ENCODE assay signal across 1 cellular context in the genomic region with DNA sequence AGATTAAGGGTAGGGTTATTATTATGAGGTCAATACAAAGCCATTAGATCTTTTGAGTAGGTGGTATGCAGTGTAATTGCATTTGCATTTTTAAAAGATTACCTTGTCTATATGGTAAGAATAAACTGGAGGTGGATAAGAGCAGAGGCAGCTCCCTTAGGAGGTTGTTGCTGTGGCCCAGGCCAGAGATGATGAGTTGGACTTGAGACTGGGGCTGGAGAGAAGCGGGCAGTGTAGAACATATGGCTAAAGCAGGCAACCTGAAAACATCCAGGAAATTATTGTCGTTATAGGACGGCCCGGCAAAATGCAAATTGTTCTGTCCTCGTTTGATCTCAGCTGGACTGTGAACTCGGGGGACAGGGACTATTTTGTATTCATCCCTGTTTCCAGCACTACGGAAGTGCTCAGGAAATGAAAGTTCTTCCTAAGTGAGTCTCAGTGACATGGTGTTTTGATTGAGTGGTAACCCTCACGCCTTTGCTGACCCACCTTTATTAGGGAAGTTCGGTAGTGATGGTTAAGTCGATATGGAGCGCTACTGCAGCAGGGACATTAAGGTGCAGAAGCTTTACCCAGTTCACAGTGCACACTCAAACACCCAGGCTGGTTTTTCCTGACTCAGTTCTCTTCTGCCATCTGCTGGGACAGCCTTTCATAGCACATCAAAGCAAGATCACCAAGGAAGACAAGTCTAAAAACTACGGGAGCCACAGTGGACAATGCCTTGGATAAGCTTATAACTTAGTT.
TF ChIP-seq lines count a peak whose summit lies in the region.

No MANE protein-coding gene starts in this region.

TF ChIP-seq in HEK293, 187 proteins besides CTCF, POLR2A, EP300 and RAD21 (continued from another document):
- TF ChIP-seq, protein P1, sequence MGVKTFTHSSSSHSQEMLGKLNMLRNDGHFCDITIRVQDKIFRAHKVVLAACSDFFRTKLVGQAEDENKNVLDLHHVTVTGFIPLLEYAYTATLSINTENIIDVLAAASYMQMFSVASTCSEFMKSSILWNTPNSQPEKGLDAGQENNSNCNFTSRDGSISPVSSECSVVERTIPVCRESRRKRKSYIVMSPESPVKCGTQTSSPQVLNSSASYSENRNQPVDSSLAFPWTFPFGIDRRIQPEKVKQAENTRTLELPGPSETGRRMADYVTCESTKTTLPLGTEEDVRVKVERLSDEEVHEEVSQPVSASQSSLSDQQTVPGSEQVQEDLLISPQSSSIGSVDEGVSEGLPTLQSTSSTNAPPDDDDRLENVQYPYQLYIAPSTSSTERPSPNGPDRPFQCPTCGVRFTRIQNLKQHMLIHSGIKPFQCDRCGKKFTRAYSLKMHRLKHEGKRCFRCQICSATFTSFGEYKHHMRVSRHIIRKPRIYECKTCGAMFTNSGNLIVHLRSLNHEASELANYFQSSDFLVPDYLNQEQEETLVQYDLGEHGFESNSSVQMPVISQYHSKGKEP (tag by site-specific recombination; IDR thresholded peaks at IDR 0.05) = no peak
- TF ChIP-seq ZFHX2 (tag by site-specific recombination; conservative IDR thresholded peaks at IDR 0.05) = no peak
- no peak for TF ChIP-seq ZNF221 (tag by site-specific recombination; IDR thresholded peaks at IDR 0.05; ENCODE audit: borderline replicate concordance)
- TF ChIP-seq ZNF843 (tag by site-specific recombination; IDR thresholded peaks at IDR 0.05) = no peak
- no peak for TF ChIP-seq ZNF274 (IDR thresholded peaks at IDR 0.05; ENCODE audit: low read length)
- no peak for TF ChIP-seq ZNF274 (tag by site-specific recombination; IDR thresholded peaks at IDR 0.05; ENCODE audit: borderline replicate concordance)
- TF ChIP-seq ZNF837 (tag by site-specific recombination; IDR thresholded peaks at IDR 0.05) = no peak
- TF ChIP-seq, protein P2, sequence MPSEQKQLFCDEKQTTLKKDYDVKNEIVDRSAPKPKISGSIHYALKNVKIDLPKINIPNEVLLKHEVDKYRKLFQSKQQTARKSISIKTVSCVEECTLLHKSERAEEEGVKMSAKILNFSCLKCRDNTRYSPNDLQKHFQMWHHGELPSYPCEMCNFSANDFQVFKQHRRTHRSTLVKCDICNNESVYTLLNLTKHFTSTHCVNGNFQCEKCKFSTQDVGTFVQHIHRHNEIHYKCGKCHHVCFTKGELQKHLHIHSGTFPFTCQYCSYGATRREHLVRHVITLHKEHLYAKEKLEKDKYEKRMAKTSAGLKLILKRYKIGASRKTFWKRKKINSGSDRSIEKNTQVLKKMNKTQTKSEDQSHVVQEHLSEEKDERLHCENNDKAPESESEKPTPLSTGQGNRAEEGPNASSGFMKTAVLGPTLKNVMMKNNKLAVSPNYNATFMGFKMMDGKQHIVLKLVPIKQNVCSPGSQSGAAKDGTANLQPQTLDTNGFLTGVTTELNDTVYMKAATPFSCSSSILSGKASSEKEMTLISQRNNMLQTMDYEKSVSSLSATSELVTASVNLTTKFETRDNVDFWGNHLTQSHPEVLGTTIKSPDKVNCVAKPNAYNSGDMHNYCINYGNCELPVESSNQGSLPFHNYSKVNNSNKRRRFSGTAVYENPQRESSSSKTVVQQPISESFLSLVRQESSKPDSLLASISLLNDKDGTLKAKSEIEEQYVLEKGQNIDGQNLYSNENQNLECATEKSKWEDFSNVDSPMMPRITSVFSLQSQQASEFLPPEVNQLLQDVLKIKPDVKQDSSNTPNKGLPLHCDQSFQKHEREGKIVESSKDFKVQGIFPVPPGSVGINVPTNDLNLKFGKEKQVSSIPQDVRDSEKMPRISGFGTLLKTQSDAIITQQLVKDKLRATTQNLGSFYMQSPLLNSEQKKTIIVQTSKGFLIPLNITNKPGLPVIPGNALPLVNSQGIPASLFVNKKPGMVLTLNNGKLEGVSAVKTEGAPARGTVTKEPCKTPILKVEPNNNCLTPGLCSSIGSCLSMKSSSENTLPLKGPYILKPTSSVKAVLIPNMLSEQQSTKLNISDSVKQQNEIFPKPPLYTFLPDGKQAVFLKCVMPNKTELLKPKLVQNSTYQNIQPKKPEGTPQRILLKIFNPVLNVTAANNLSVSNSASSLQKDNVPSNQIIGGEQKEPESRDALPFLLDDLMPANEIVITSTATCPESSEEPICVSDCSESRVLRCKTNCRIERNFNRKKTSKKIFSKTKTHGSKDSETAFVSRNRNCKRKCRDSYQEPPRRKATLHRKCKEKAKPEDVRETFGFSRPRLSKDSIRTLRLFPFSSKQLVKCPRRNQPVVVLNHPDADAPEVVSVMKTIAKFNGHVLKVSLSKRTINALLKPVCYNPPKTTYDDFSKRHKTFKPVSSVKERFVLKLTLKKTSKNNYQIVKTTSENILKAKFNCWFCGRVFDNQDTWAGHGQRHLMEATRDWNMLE (tag by site-specific recombination; conservative IDR thresholded peaks at IDR 0.05; ENCODE audit: low read depth) = no peak
- TF ChIP-seq ZNF768 (tag by site-specific recombination; IDR thresholded peaks at IDR 0.05) = no peak
